Comparison of ENCODE assay signal across 16 cellular contexts in the genomic region with DNA sequence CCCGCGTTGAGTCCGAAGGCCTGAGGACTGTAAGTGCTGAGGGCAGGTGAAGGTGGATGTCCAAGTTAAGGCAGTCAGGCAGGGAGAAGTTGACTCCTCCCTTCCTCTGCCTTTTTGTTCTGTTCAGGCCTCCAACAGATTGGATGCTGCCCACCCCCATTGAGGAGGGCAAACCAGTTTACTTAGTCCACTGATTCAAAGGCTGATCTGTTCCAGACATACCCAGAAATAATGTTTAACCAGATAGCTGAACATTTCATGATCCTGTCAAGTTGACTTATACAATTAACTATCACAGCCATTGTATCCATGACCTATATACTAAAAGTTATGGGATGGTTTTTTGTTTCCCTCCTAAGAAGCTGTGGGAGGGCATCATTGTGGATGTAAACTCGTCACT. TPM values are rescaled to one million over a fixed set of nuclear protein-coding genes. Genes with fewer than 3 reads are reported as not detected.
DNase-seq lines count a peak whose midpoint lies in the region; TF ChIP-seq lines count a peak whose summit lies in the region.
"Had no signal": no experiment of that assay in that cellular context is flagged by ENCODE, and none has a peak within 500 bp of the region (broad histone marks: within the 10 kb centered on the region; RNA-seq: fewer than 3 reads in every experiment).

No MANE protein-coding gene starts in this region.

- H3K9ac ChIP-seq in mammary epithelial cell (ENCODE audit: insufficient read depth, low read length) (peak overlapping the region; percentile 57), smooth muscle cell (ENCODE audit: low read depth) (peak overlapping the region; percentile 42)

- H3K4me1 Mint-ChIP-seq in activated naive CD4-positive, alpha-beta T cell treated with anti-CD3 and anti-CD28 coated beads, Interleukin-2, amount 10 ng/mL, durations not matched to agents 7 days and 5 days = peaks cover 99% of the 10 kb centered on the region

- H3K79me2 ChIP-seq in mammary epithelial cell (ENCODE audit: insufficient read depth, low read length) (no peaks in the 10 kb centered on the region), smooth muscle cell (ENCODE audit: low read depth) (no peaks in the 10 kb centered on the region)

- H3K27me3 ChIP-seq in SJSA1 (replicated peaks) = no peaks in the 10 kb centered on the region
- no peaks in the 10 kb centered on the region for H3K27me3 ChIP-seq in mammary epithelial cell (ENCODE audit: insufficient read depth, low read length)
- no peaks in the 10 kb centered on the region for H3K27me3 ChIP-seq in smooth muscle cell (ENCODE audit: low read depth)

- dilution Hi-C loops in mammary epithelial cell (cut with HindIII; ENCODE audit: low sequenced_read_pairs) = no loop called here

- peaks cover 23% of the 10 kb centered on the region for H3K9me3 Mint-ChIP-seq in activated naive CD4-positive, alpha-beta T cell treated with anti-CD3 and anti-CD28 coated beads, Interleukin-2, amount 10 ng/mL, durations not matched to agents 7 days and 5 days

- H3K36me3 Mint-ChIP-seq in activated naive CD4-positive, alpha-beta T cell treated with anti-CD3 and anti-CD28 coated beads, Interleukin-2, amount 10 ng/mL, durations not matched to agents 7 days and 5 days = peaks cover 47% of the 10 kb centered on the region

- CTCF ChIA-PET in activated naive CD4-positive, alpha-beta T cell treated with anti-CD3 and anti-CD28 coated beads, Interleukin-2, amount 10 ng/mL, durations not matched to agents 7 days and 5 days (lab: Charles Lee) = interaction anchor here (0.8 to 9.0 kb wide), 9 partner anchors 8 to 285 kb away, joined by 3 to 59 read pairs (median 8); a partner anchor contains a TSS
- CTCF ChIA-PET in mammary epithelial cell (lab: Charles Lee; ENCODE audit: low non-redundant PET) = interaction anchor here (0.6 kb wide), 1 partner anchor 252 kb away, joined by 4 read pairs; no protein-coding TSS in a partner anchor
- CTCF ChIA-PET in GM10248 (lab: Yijun Ruan, JAX) = interaction anchor here (1.3 to 6.1 kb wide), 5 partner anchors 9 to 324 kb away, joined by 3 to 67 read pairs (median 6); a partner anchor contains a TSS

- H3K4me3 ChIP-seq in SJSA1 (no peak overlapping the region), mammary epithelial cell (replicated peaks in 1 of 3; ENCODE audit: insufficient read depth in 1 of 3, low read depth in 2 of 3, low read length in 3 of 3) (no peak overlapping the region), smooth muscle cell (no peak overlapping the region)
- H3K4me3 ChIP-seq: thoracic aorta had no signal

- H3K27me3 Mint-ChIP-seq in activated naive CD4-positive, alpha-beta T cell treated with anti-CD3 and anti-CD28 coated beads, Interleukin-2, amount 10 ng/mL, durations not matched to agents 7 days and 5 days = no peaks in the 10 kb centered on the region

- H2AFZ ChIP-seq in mammary epithelial cell (ENCODE audit: low read depth, low read length) (no peak overlapping the region), smooth muscle cell (ENCODE audit: low read depth) (no peak overlapping the region)

- H3K9me3 ChIP-seq in SJSA1 (replicated peaks) (no peaks in the 10 kb centered on the region), mammary epithelial cell (replicated peaks; ENCODE audit: insufficient read depth, low read length) (no peaks in the 10 kb centered on the region), smooth muscle cell (replicated peaks; ENCODE audit: low read depth) (no peaks in the 10 kb centered on the region)
- H3K9me3 ChIP-seq: thoracic aorta had no signal

- POLR2A ChIA-PET in GM10248 (lab: Yijun Ruan, JAX) = no interaction called here

- DNase-seq in activated naive CD4-positive, alpha-beta T cell treated with anti-CD3 and anti-CD28 coated beads, Interleukin-2, amount 10 ng/mL, durations not matched to agents 7 days and 5 days = no peak
- no peak for DNase-seq in activated naive CD4-positive, alpha-beta T cell treated with Interleukin-2 at 50 U/mL for 16 hours
- DNase-seq in SJSA1 (ENCODE audit: low read depth in 1 of 2, low spot score in 2 of 2) (peak in 1 of 2 experiments; percentile 23), mammary epithelial cell (no peak), smooth muscle cell (lab: John Stamatoyannopoulos, UW; ENCODE audit: unreplicated experiment) (no peak), Kasumi-1 (lab: John Stamatoyannopoulos, UW) (no peak), GM10248 (ENCODE audit: extremely low spot score) (no peak), 8988T (no peak)
- DNase-seq: KG1, left ventricle myocardium superior, NCI-H1417 treated with DMSO at 0.1 percent for 48 hours, NCI-H446 had no signal

- no peak overlapping the region for H3K4me3 Mint-ChIP-seq in activated naive CD4-positive, alpha-beta T cell treated with anti-CD3 and anti-CD28 coated beads, Interleukin-2, amount 10 ng/mL, durations not matched to agents 7 days and 5 days

- H3K36me3 ChIP-seq in SJSA1 = no peaks in the 10 kb centered on the region
- H3K36me3 ChIP-seq in mammary epithelial cell (ENCODE audit: insufficient read depth, low read length) = no peaks in the 10 kb centered on the region
- H3K36me3 ChIP-seq in smooth muscle cell (ENCODE audit: low read depth) = no peaks in the 10 kb centered on the region
- H3K36me3 ChIP-seq: thoracic aorta had no signal

- H4K20me1 ChIP-seq in mammary epithelial cell (ENCODE audit: insufficient read depth, low read length) (no peaks in the 10 kb centered on the region), smooth muscle cell (ENCODE audit: low read depth) (no peaks in the 10 kb centered on the region)

- no peaks in the 10 kb centered on the region for H3F3A ChIP-seq in smooth muscle cell (ENCODE audit: low read depth)

- no peak for TF ChIP-seq CTCF in mammary epithelial cell (conservative IDR thresholded peaks at IDR 0.05 in 1 of 2, IDR thresholded peaks at IDR 0.05 in 1 of 2; ENCODE audit: extremely low read depth in 1 of 2, insufficient read depth in 1 of 2, low read depth in 1 of 2, low read length in 2 of 2)
- no peak for TF ChIP-seq CTCF in smooth muscle cell (IDR thresholded peaks at IDR 0.05; ENCODE audit: borderline replicate concordance, insufficient read depth, poor library complexity, severe bottlenecking)
- no peak for TF ChIP-seq CTCF in GM10248 (IDR thresholded peaks at IDR 0.05; ENCODE audit: control extremely low read depth, extremely low read depth, low read depth, missing control alignments)

- H3K4me2 ChIP-seq in mammary epithelial cell (ENCODE audit: insufficient read depth, low read depth, low read length) (peak overlapping the region; percentile 48), smooth muscle cell (peak overlapping the region; percentile 41)

- intact Hi-C loops in mammary epithelial cell (cut with micrococcal nuclease) = loop anchor here (2.0 to 10.0 kb wide), 2 partner anchors 28 to 424 kb away; a partner anchor contains a TSS

- H3K27ac ChIP-seq in SJSA1 = peak overlapping the region; percentile 84
- H3K27ac ChIP-seq in mammary epithelial cell (ENCODE audit: insufficient read depth, low read depth, low read length) = peak overlapping the region; percentile 93
- H3K27ac ChIP-seq in smooth muscle cell (ENCODE audit: low read depth) = peak overlapping the region; percentile 83
- H3K27ac ChIP-seq: thoracic aorta, VCaP had no signal

- in situ Hi-C loops in mammary epithelial cell (cut with MboI; ENCODE audit: low sequenced_read_pairs in 2 of 2) = loop anchor here in 1 of 2 donors (5.0 to 25.0 kb wide), 2 partner anchors 42 to 522 kb away; no protein-coding TSS in a partner anchor

- no TSS peak for BruUV-seq in mammary epithelial cell (replicated peaks; lab: Mats Ljungman, UMichigan)

- H3K4me1 ChIP-seq in SJSA1 (replicated peaks) (peaks cover 41% of the 10 kb centered on the region), mammary epithelial cell (ENCODE audit: insufficient read depth, low read length) (peaks cover 44% of the 10 kb centered on the region), smooth muscle cell (ENCODE audit: low read depth) (no peaks in the 10 kb centered on the region)

- H3K27ac Mint-ChIP-seq in activated naive CD4-positive, alpha-beta T cell treated with anti-CD3 and anti-CD28 coated beads, Interleukin-2, amount 10 ng/mL, durations not matched to agents 7 days and 5 days = peak overlapping the region; percentile 96

- 83% methylated on average over 4 of the region's 4 CpGs for WGBS in mammary epithelial cell (ENCODE audit: low coverage, missing lambda C conversion rate)
- WGBS in smooth muscle cell (ENCODE audit: low lambda C conversion rate) = 87% methylated on average over 4 of the region's 4 CpGs

RNA-seq across cellular contexts. Expression of a gene that starts 8.3 kb away (rescaled TPM):
- total RNA-seq in SJSA1 (2014; rRNA removed; shearing (Covaris generic)) = not detected in 2 replicates
- total RNA-seq in mammary epithelial cell (not detected), smooth muscle cell (not detected in 2 replicates)
- polyA plus RNA-seq in mammary epithelial cell (not detected), smooth muscle cell (0.58 TPM in 1 of 2 replicates, not detected in the other)
- polyA minus RNA-seq in mammary epithelial cell = not detected
- total RNA-seq: left ventricle myocardium superior, myocyte, progenitor cell of endocrine pancreas, thoracic aorta had no signal

RNA-seq across cellular contexts. Expression of a gene that starts 32.7 kb away (rescaled TPM):
- not detected in 2 replicates for total RNA-seq in SJSA1 (2014; rRNA removed; shearing (Covaris generic))
- total RNA-seq in mammary epithelial cell (not detected), smooth muscle cell (not detected in 2 replicates)
- polyA plus RNA-seq in mammary epithelial cell (not detected), smooth muscle cell (not detected in 2 replicates)
- not detected for polyA minus RNA-seq in mammary epithelial cell
- total RNA-seq: left ventricle myocardium superior, myocyte, progenitor cell of endocrine pancreas, thoracic aorta had no signal
